In the genomic region with DNA sequence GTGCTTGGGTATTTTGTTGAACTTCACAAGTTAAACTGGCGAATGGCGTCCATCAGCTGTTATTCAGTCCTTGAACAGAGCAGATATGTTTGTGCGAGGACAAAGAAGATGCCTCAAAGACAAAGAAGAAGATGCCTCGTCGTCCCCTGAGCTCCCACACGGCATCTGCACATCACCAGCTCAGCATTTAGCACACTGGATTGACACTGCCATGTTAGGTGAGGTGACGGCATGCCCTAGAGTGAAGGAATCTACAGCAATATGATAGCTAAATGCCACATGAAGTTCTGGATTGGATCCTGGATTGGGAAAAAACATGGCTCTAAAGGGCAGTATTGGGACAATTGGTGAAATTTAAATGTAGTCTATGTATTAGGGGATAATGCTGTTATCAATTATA, we compare ENCODE assay signal across 19 cellular contexts. TPM values are rescaled to one million over a fixed set of nuclear protein-coding genes. Genes with fewer than 3 reads are reported as not detected.
A peak's percentile ranks its signal among the peaks of the same experiment; 100 is the strongest.
DNase-seq lines count a peak whose midpoint lies in the region; ATAC-seq and TF ChIP-seq lines count a peak whose summit lies in the region.
"Had no signal": no experiment of that assay in that cellular context is flagged by ENCODE, and none has a peak within 500 bp of the region (broad histone marks: within the 10 kb centered on the region; RNA-seq: fewer than 3 reads in every experiment).

No MANE protein-coding gene starts in this region.

- no peak overlapping the region for H3K9ac ChIP-seq in mesenchymal stem cell (ENCODE audit: low read length)
- H3K9ac ChIP-seq: BLaER1 treated with 17β-estradiol and CSF1 and Interleukin-3, amounts not matched to agents 10 nM and 100 nM had no signal

- no peak for DNase-seq in left ventricle myocardium superior
- no peak for DNase-seq in Right ventricle myocardium inferior (ENCODE audit: missing footprints)
- DNase-seq in mesenchymal stem cell, result no peak
- DNase-seq in psoas muscle, result no peak
- no peak for DNase-seq in SIG-M5 treated with dmso at 0.1 percent for 504 hours (lab: John Stamatoyannopoulos, UW; ENCODE audit: unreplicated experiment)
- no peak for DNase-seq in DMS79 treated with DMSO at 0.1 percent for 48 hours (lab: John Stamatoyannopoulos, UW)
- DNase-seq: AML-193; CD4-positive, alpha-beta T cell; CD8-positive, alpha-beta T cell; COR-L47; DMS 273 treated with DMSO at 0.1 percent for 48 hours; DMS153; DMS53; DMS79; GF-D8 had no signal

- H3K79me1 ChIP-seq in mesenchymal stem cell (replicated peaks; ENCODE audit: low read length, poor library complexity, severe bottlenecking), result peaks cover 18% of the 10 kb centered on the region

- H3K4me1 ChIP-seq in mesenchymal stem cell (ENCODE audit: control insufficient read depth, insufficient read depth, low read depth, low read length) (peaks cover 6% of the 10 kb centered on the region), psoas muscle (peaks cover 55% of the 10 kb centered on the region)

- H3K4ac ChIP-seq in mesenchymal stem cell (ENCODE audit: low read depth in 1 of 2, low read length in 2 of 2), result no peak overlapping the region

- H3K27me3 ChIP-seq in mesenchymal stem cell (ENCODE audit: control insufficient read depth in 1 of 2, insufficient read depth in 1 of 2, low read length in 2 of 2) (no peaks in the 10 kb centered on the region), psoas muscle (ENCODE audit: insufficient read depth in 3 of 3, low read length in 2 of 3) (no peaks in the 10 kb centered on the region)
- H3K27me3 ChIP-seq: BLaER1 treated with 17β-estradiol and CSF1 and Interleukin-3, amounts not matched to agents 10 nM and 100 nM had no signal

- H2BK12ac ChIP-seq in mesenchymal stem cell (ENCODE audit: low read length in 2 of 2), result peak overlapping the region in 1 of 2 experiments; percentile 77

- H4K91ac ChIP-seq in mesenchymal stem cell (ENCODE audit: low read length), result peak overlapping the region; percentile 61

- no peak overlapping the region for H2BK120ac ChIP-seq in mesenchymal stem cell (ENCODE audit: low read depth, low read length)

- peak overlapping the region; percentile 1 to 98 for H3K23ac ChIP-seq in mesenchymal stem cell (ENCODE audit: low read length in 2 of 2)

- no peak overlapping the region for H2BK15ac ChIP-seq in mesenchymal stem cell (ENCODE audit: low read depth, poor library complexity, severe bottlenecking)

- peak overlapping the region; percentile 90 for H2AK5ac ChIP-seq in mesenchymal stem cell (ENCODE audit: low read length, severe bottlenecking)

- H3K4me2 ChIP-seq in mesenchymal stem cell (ENCODE audit: low read length, poor library complexity, severe bottlenecking), result no peak overlapping the region
- H3K4me2 ChIP-seq: A549; BLaER1 treated with 17β-estradiol and CSF1 and Interleukin-3, amounts not matched to agents 10 nM and 100 nM had no signal

- H3K14ac ChIP-seq in mesenchymal stem cell (ENCODE audit: low read length in 2 of 2), result peak overlapping the region in 1 of 2 experiments; percentile 75

- peak overlapping the region; percentile 27 for H4K8ac ChIP-seq in mesenchymal stem cell (ENCODE audit: low read length)

- H2BK5ac ChIP-seq in mesenchymal stem cell (ENCODE audit: low read depth, low read length, poor library complexity, severe bottlenecking), result no peak overlapping the region

- H3K9me3 ChIP-seq in mesenchymal stem cell (ENCODE audit: control insufficient read depth, low read length) (no peaks in the 10 kb centered on the region), psoas muscle (no peaks in the 10 kb centered on the region)
- H3K9me3 ChIP-seq: A549 had no signal

- H2AFZ ChIP-seq in mesenchymal stem cell (ENCODE audit: low read depth, low read length), result no peak overlapping the region

- H3K36me3 ChIP-seq in mesenchymal stem cell (ENCODE audit: control insufficient read depth in 1 of 2, insufficient read depth in 2 of 2, low read depth in 1 of 2, low read length in 2 of 2) (peaks cover 5 to 24% of the 10 kb centered on the region in 2 experiments), psoas muscle (ENCODE audit: insufficient read depth in 1 of 2, low read depth in 1 of 2) (no peaks in the 10 kb centered on the region)

- WGBS in mesenchymal stem cell, result 93% methylated on average over 7 of the region's 7 CpGs
- 52 to 84% (median 59%) methylated on average over 7 of the region's 7 CpGs for WGBS in psoas muscle, 3 donors

- H3K4me3 ChIP-seq in mesenchymal stem cell (ENCODE audit: insufficient read depth in 1 of 2, low read depth in 1 of 2, low read length in 2 of 2) (no peak overlapping the region), psoas muscle (no peak overlapping the region)
- H3K4me3 ChIP-seq: A549; BLaER1 treated with 17β-estradiol and CSF1 and Interleukin-3, amounts not matched to agents 10 nM and 100 nM had no signal

- H3K27ac ChIP-seq in mesenchymal stem cell (ENCODE audit: low read length, poor library complexity, severe bottlenecking) (no peak overlapping the region), psoas muscle (no peak overlapping the region)
- H3K27ac ChIP-seq: 22Rv1; A549; BLaER1 treated with 17β-estradiol and CSF1 and Interleukin-3, amounts not matched to agents 10 nM and 100 nM; C4-2B had no signal

- peak; percentile 23 for ATAC-seq in left ventricle myocardium superior
- no peak for ATAC-seq in Right ventricle myocardium inferior
- peak in 3 of 4 donors; percentile 39 to 60 (median 43) for ATAC-seq in psoas muscle
- ATAC-seq: A549; CD8-positive, alpha-beta T cell had no signal

- H3K18ac ChIP-seq in mesenchymal stem cell (ENCODE audit: low read depth in 1 of 2, low read length in 2 of 2), result no peak overlapping the region

- TF ChIP-seq CTCF in psoas muscle (IDR thresholded peaks at IDR 0.05), result no peak

- intact Hi-C loops in left ventricle myocardium superior (cut with micrococcal nuclease) (no loop called here), Right ventricle myocardium inferior (cut with DNase I) (no loop called here), psoas muscle (cut with DNase I) (loop anchor here in 1 of 2 donors (5.0 kb wide), 1 partner anchor 40 kb away; no protein-coding TSS in a partner anchor)

RNA-seq across cellular contexts. Expression of a gene that starts 15.4 kb away (rescaled TPM):
- total RNA-seq in left ventricle myocardium superior (150 TPM), Right ventricle myocardium inferior (128 TPM), psoas muscle (100 to 1,000 TPM in 1 of 4 donors, 10 to 100 TPM in 3; 66.7 to 139 (median 76.3) TPM)
- 21.1 TPM for polyA plus RNA-seq in mesenchymal stem cell (2013, experiment 1 of 2)
- 21.2 TPM for polyA plus RNA-seq in mesenchymal stem cell (2013, experiment 2 of 2)
- 10 to 100 TPM in 2 of 3 donors, 1 to 10 TPM in 1; 9.6 to 67.9 (median 22.1) TPM for polyA plus RNA-seq in psoas muscle
